Comparison of ENCODE assay signal across 13 cellular contexts in genomic region chr11:73384127-73384441, GRCh38. TPM values are rescaled to one million over a fixed set of nuclear protein-coding genes. Genes with fewer than 3 reads are reported as not detected.
A peak's percentile ranks its signal among the peaks of the same experiment; 100 is the strongest.
DNase-seq lines count a peak whose midpoint lies in the region; ATAC-seq and TF ChIP-seq lines count a peak whose summit lies in the region.
"Had no signal": no experiment of that assay in that cellular context is flagged by ENCODE, and none has a peak within 500 bp of the region (broad histone marks: within the 10 kb centered on the region; RNA-seq: fewer than 3 reads in every experiment).

No MANE protein-coding gene starts in this region.

- H3K4me1 Mint-ChIP-seq in CD4-positive, CD25-positive, alpha-beta regulatory T cell, result peaks cover 0 to 76% (median 43%) of the 10 kb centered on the region in 4 donors
- H3K4me1 Mint-ChIP-seq in activated naive CD8-positive, alpha-beta T cell treated with anti-CD3 and anti-CD28 coated beads, Interleukin-2, amount 10 ng/mL, durations not matched to agents 7 days and 5 days, result peaks cover 62% of the 10 kb centered on the region
- H3K4me1 Mint-ChIP-seq in nephron, result peaks cover 50% of the 10 kb centered on the region

- dilution Hi-C loops in IMR-90 (cut with HindIII; ENCODE audit: low sequenced_read_pairs, unreplicated experiment), result no loop called here

- intact Hi-C loops in IMR-90 (cut with micrococcal nuclease), result no loop called here
- intact Hi-C loops in lower leg skin (cut with DNase I; ENCODE audit: low total_unique reads), result loop anchor here (10.0 kb wide), 1 partner anchor 79 kb away; the partner anchor contains the start of gene ARHGEF17

- H3K4ac ChIP-seq in IMR-90 (ENCODE audit: low read depth, low read length), result no peak overlapping the region

- no peak overlapping the region for H2BK120ac ChIP-seq in IMR-90 (ENCODE audit: low read depth, low read length)

- no peak overlapping the region for H4K5ac ChIP-seq in IMR-90 (ENCODE audit: low read depth, low read length)

- peaks cover 40 to 77% of the 10 kb centered on the region in 2 experiments for H3K79me1 ChIP-seq in IMR-90 (ENCODE audit: low read depth in 1 of 2, low read length in 2 of 2)

- no peak overlapping the region for H3K4me3 ChIP-seq in CD4-positive, CD25-positive, alpha-beta regulatory T cell (ENCODE audit: low read depth, low read length)
- H3K4me3 ChIP-seq in IMR-90 (ENCODE audit: insufficient read depth, low read depth, low read length), result no peak overlapping the region
- H3K4me3 ChIP-seq in lower leg skin (ENCODE audit: low read depth, poor library complexity, severe bottlenecking), result no peak overlapping the region
- H3K4me3 ChIP-seq: right atrium auricular region had no signal

- no peak overlapping the region for H4K91ac ChIP-seq in IMR-90 (ENCODE audit: insufficient read depth, low read depth, low read length)

- peak overlapping the region; percentile 48 to 86 (median 82) for H3K27ac Mint-ChIP-seq in CD4-positive, CD25-positive, alpha-beta regulatory T cell
- H3K27ac Mint-ChIP-seq in activated naive CD8-positive, alpha-beta T cell treated with anti-CD3 and anti-CD28 coated beads, Interleukin-2, amount 10 ng/mL, durations not matched to agents 7 days and 5 days, result peak overlapping the region; percentile 91
- H3K27ac Mint-ChIP-seq in nephron, result peak overlapping the region in 2 of 3 experiments; percentile 65 to 70

- no peaks in the 10 kb centered on the region for H3K27me3 Mint-ChIP-seq in CD4-positive, CD25-positive, alpha-beta regulatory T cell
- H3K27me3 Mint-ChIP-seq in activated naive CD8-positive, alpha-beta T cell treated with anti-CD3 and anti-CD28 coated beads, Interleukin-2, amount 10 ng/mL, durations not matched to agents 7 days and 5 days, result no peaks in the 10 kb centered on the region
- peaks cover 5% of the 10 kb centered on the region for H3K27me3 Mint-ChIP-seq in nephron (ENCODE audit: low read depth)

- no peak overlapping the region for H3K56ac ChIP-seq in IMR-90 (ENCODE audit: extremely low read depth, insufficient read depth, low read length)

- TF ChIP-seq RAD21 in IMR-90 (IDR thresholded peaks at IDR 0.05; ENCODE audit: low read length), result no peak

- TF ChIP-seq POLR2A in IMR-90 (IDR thresholded peaks at IDR 0.05; ENCODE audit: low read depth, low read length), result no peak
- TF ChIP-seq POLR2A in lower leg skin (IDR thresholded peaks at IDR 0.05), result no peak

- H3K27me3 ChIP-seq in CD4-positive, CD25-positive, alpha-beta regulatory T cell (ENCODE audit: control insufficient read depth, insufficient read depth, low read length), result no peaks in the 10 kb centered on the region
- H3K27me3 ChIP-seq in IMR-90 (ENCODE audit: control insufficient read depth, insufficient read depth, low read length), result no peaks in the 10 kb centered on the region
- H3K27me3 ChIP-seq: right atrium auricular region had no signal

- H2BK15ac ChIP-seq in IMR-90 (ENCODE audit: low read depth, low read length), result no peak overlapping the region

- CTCF ChIA-PET in IMR-90 (lab: Yijun Ruan, JAX), result interaction anchor here (1.4 kb wide), 1 partner anchor 33 kb away, joined by 7 read pairs; no protein-coding TSS in a partner anchor

- in situ Hi-C loops in IMR-90 (cut with MboI; ENCODE audit: low sequenced_read_pairs), result no loop called here

- WGBS in IMR-90 (ENCODE audit: extremely low coverage in 2 of 2, insufficient read length in 1 of 2), 2 experiments, result no CpG with 5 or more reads among the region's 7 CpGs
- WGBS in lower leg skin, 2 donors, result 86 to 89% methylated on average over 7 of the region's 7 CpGs

- POLR2A ChIA-PET in IMR-90 (lab: Charles Lee; ENCODE audit: unreplicated experiment), result no interaction called here
- POLR2A ChIA-PET in activated naive CD8-positive, alpha-beta T cell treated with anti-CD3 and anti-CD28 coated beads, Interleukin-2, amount 10 ng/mL, durations not matched to agents 7 days and 5 days (lab: Charles Lee), result interaction anchor here (1.0 to 1.8 kb wide), 5 partner anchors 14 to 1109 kb away, joined by 3 to 7 read pairs (median 3); no protein-coding TSS in a partner anchor

- no peak overlapping the region for H2AFZ ChIP-seq in IMR-90 (replicated peaks; ENCODE audit: low read length, poor library complexity)

- H3K14ac ChIP-seq in IMR-90 (replicated peaks; ENCODE audit: low read depth, low read length), result no peak overlapping the region

- DNase-seq in CD4-positive, CD25-positive, alpha-beta regulatory T cell, result no peak
- DNase-seq in IMR-90 (no peak), germinal center (ENCODE audit: low spot score) (no peak), lower leg skin (ENCODE audit: low spot score in 2 of 2) (no peak)
- no peak for DNase-seq in activated naive CD8-positive, alpha-beta T cell treated with anti-CD3 and anti-CD28 coated beads, Interleukin-2, amount 10 ng/mL, durations not matched to agents 7 days and 5 days
- DNase-seq: activated CD8-positive, alpha-beta memory T cell treated with anti-CD3 and anti-CD28 coated beads, Interleukin-2, amount 50 U/mL, for 48 hours; effector CD8-positive, alpha-beta T cell; NCI-H1694 treated with DMSO at 0.1 percent for 48 hours; RPMI8226 had no signal

- no peak overlapping the region for H4K8ac ChIP-seq in IMR-90 (ENCODE audit: low read depth in 2 of 2, low read length in 2 of 2)

- ATAC-seq in CD4-positive, CD25-positive, alpha-beta regulatory T cell (ENCODE audit: low read depth in 2 of 2), result no peak
- ATAC-seq in IMR-90 (ENCODE audit: low read depth) (no peak), GM19351 (IDR thresholded peaks at IDR 0.05; ENCODE audit: unreplicated experiment) (no peak), GM18517 (IDR thresholded peaks at IDR 0.05; ENCODE audit: unreplicated experiment) (no peak)
- no peak for ATAC-seq in activated naive CD8-positive, alpha-beta T cell treated with anti-CD3 and anti-CD28 coated beads, Interleukin-2, amount 10 ng/mL, durations not matched to agents 7 days and 5 days (ENCODE audit: low read depth)

- no peak overlapping the region for H2BK5ac ChIP-seq in IMR-90 (ENCODE audit: low read depth, low read length, poor library complexity, severe bottlenecking)

- no TSS peak for BruUV-seq in IMR-90 (replicated peaks; lab: Mats Ljungman, UMichigan)

- H2AK5ac ChIP-seq in IMR-90 (ENCODE audit: low read depth, low read length), result no peak overlapping the region

- peak overlapping the region in 3 of 4 donors; percentile 27 to 58 (median 38) for H3K4me3 Mint-ChIP-seq in CD4-positive, CD25-positive, alpha-beta regulatory T cell
- H3K4me3 Mint-ChIP-seq in activated naive CD8-positive, alpha-beta T cell treated with anti-CD3 and anti-CD28 coated beads, Interleukin-2, amount 10 ng/mL, durations not matched to agents 7 days and 5 days, result peak overlapping the region; percentile 78
- no peak overlapping the region for H3K4me3 Mint-ChIP-seq in nephron

- no peak overlapping the region for H2BK20ac ChIP-seq in IMR-90 (ENCODE audit: low read depth, low read length)

- no peaks in the 10 kb centered on the region for H3K9me3 Mint-ChIP-seq in CD4-positive, CD25-positive, alpha-beta regulatory T cell
- H3K9me3 Mint-ChIP-seq in activated naive CD8-positive, alpha-beta T cell treated with anti-CD3 and anti-CD28 coated beads, Interleukin-2, amount 10 ng/mL, durations not matched to agents 7 days and 5 days, result no peaks in the 10 kb centered on the region
- H3K9me3 Mint-ChIP-seq in nephron, result no peaks in the 10 kb centered on the region

- no peak overlapping the region for H3K4me2 ChIP-seq in IMR-90 (ENCODE audit: low read depth, low read length)

- no peak overlapping the region for H3K27ac ChIP-seq in CD4-positive, CD25-positive, alpha-beta regulatory T cell (ENCODE audit: insufficient read depth, low read length, poor library complexity, severe bottlenecking)
- H3K27ac ChIP-seq in IMR-90 (ENCODE audit: insufficient read depth, low read length), result no peak overlapping the region

- H4K20me1 ChIP-seq in IMR-90 (ENCODE audit: insufficient read depth, low read length), result peaks cover 48% of the 10 kb centered on the region

- no peak for TF ChIP-seq CTCF in IMR-90 (conservative IDR thresholded peaks at IDR 0.05; ENCODE audit: low read depth, low read length)
- no peak for TF ChIP-seq CTCF in nephron (IDR thresholded peaks at IDR 0.05; ENCODE audit: unreplicated experiment in 3 of 3)
- no peak for TF ChIP-seq CTCF in lower leg skin (IDR thresholded peaks at IDR 0.05)

- H3K9me3 ChIP-seq in CD4-positive, CD25-positive, alpha-beta regulatory T cell (ENCODE audit: control insufficient read depth in 2 of 2, low read length in 2 of 2), result no peaks in the 10 kb centered on the region
- no peaks in the 10 kb centered on the region for H3K9me3 ChIP-seq in IMR-90 (ENCODE audit: control insufficient read depth, insufficient read depth, low read length)
- H3K9me3 ChIP-seq: right atrium auricular region had no signal

- H3K9me1 ChIP-seq in IMR-90 (ENCODE audit: insufficient read depth, low read length), result peaks cover 24% of the 10 kb centered on the region; the same call in 1 of the 2 replicates

- no peak overlapping the region for H3K9ac ChIP-seq in IMR-90 (ENCODE audit: low read depth, low read length)

- H3K23ac ChIP-seq in IMR-90 (ENCODE audit: low read depth, low read length), result no peak overlapping the region

- no peaks in the 10 kb centered on the region for H3K36me3 ChIP-seq in CD4-positive, CD25-positive, alpha-beta regulatory T cell (ENCODE audit: control insufficient read depth, insufficient read depth, low read length)
- no peaks in the 10 kb centered on the region for H3K36me3 ChIP-seq in IMR-90 (ENCODE audit: control insufficient read depth, insufficient read depth, low read length)
- H3K36me3 ChIP-seq: right atrium auricular region had no signal

- H3K36me3 Mint-ChIP-seq in CD4-positive, CD25-positive, alpha-beta regulatory T cell, result no peaks in the 10 kb centered on the region
- peaks cover under 1% of the 10 kb centered on the region for H3K36me3 Mint-ChIP-seq in activated naive CD8-positive, alpha-beta T cell treated with anti-CD3 and anti-CD28 coated beads, Interleukin-2, amount 10 ng/mL, durations not matched to agents 7 days and 5 days
- no peaks in the 10 kb centered on the region for H3K36me3 Mint-ChIP-seq in nephron (ENCODE audit: low read depth)

- peak overlapping the region; percentile 79 for H2AK9ac ChIP-seq in IMR-90 (replicated peaks; ENCODE audit: low read depth, low read length, poor library complexity)

- peaks cover 42% of the 10 kb centered on the region for H3K4me1 ChIP-seq in CD4-positive, CD25-positive, alpha-beta regulatory T cell (ENCODE audit: control insufficient read depth, insufficient read depth, low read length, poor library complexity, severe bottlenecking)
- H3K4me1 ChIP-seq in IMR-90 (ENCODE audit: control insufficient read depth, insufficient read depth, low read length), result peaks cover 33% of the 10 kb centered on the region

- no peak overlapping the region for H3K18ac ChIP-seq in IMR-90 (ENCODE audit: low read depth, low read length)

RNA-seq across cellular contexts. Expression of gene RELT, which starts 7.9 kb away (rescaled TPM):
- total RNA-seq in CD4-positive, CD25-positive, alpha-beta regulatory T cell, result 117 TPM
- 1 to 10 TPM; 2.0 to 3.3 (median 2.9) TPM for polyA plus RNA-seq in CD4-positive, CD25-positive, alpha-beta regulatory T cell
- 2.3 and 3.1 TPM in 2 replicates for total RNA-seq in IMR-90 (2012; rRNA removed)
- polyA plus RNA-seq in IMR-90 (2012; rRNA removed), result 5.3 and 6.5 TPM in 2 replicates
- polyA plus RNA-seq in IMR-90 (2012; cell fraction: cytosol; rRNA removed), result 4.3 and 5.3 TPM in 2 replicates
- polyA plus RNA-seq in IMR-90 (2012; cell fraction: nucleus; rRNA removed; ENCODE audit: low replicate concordance), result 17.5 and 30.8 TPM in 2 replicates
- total RNA-seq in activated naive CD8-positive, alpha-beta T cell treated with anti-CD3 and anti-CD28 coated beads, Interleukin-2, amount 10 ng/mL, durations not matched to agents 7 days and 5 days, result 10 to 100 TPM; 26.2 to 28.4 TPM
- 1 to 10 TPM; 2.1 to 4.8 (median 4.4) TPM for total RNA-seq in lower leg skin

Comparison
In these comparisons a context has a peak if more than half of its experiments do, and no peak if none do; other contexts are left out.
1. H3K4me3 Mint-ChIP-seq: peak in CD4-positive, CD25-positive, alpha-beta regulatory T cell (3 of 4) and activated naive CD8-positive, alpha-beta T cell treated with anti-CD3 and anti-CD28 coated beads, Interleukin-2, amount 10 ng/mL, durations not matched to agents 7 days and 5 days (single experiment); none in nephron (0 of 3).
2. Peak in every context shown above with its lines, with median percentiles within 50 percentile points of each other: H3K27ac Mint-ChIP-seq.